Comparison of ENCODE assay signal across 1 cellular context in the genomic region with DNA sequence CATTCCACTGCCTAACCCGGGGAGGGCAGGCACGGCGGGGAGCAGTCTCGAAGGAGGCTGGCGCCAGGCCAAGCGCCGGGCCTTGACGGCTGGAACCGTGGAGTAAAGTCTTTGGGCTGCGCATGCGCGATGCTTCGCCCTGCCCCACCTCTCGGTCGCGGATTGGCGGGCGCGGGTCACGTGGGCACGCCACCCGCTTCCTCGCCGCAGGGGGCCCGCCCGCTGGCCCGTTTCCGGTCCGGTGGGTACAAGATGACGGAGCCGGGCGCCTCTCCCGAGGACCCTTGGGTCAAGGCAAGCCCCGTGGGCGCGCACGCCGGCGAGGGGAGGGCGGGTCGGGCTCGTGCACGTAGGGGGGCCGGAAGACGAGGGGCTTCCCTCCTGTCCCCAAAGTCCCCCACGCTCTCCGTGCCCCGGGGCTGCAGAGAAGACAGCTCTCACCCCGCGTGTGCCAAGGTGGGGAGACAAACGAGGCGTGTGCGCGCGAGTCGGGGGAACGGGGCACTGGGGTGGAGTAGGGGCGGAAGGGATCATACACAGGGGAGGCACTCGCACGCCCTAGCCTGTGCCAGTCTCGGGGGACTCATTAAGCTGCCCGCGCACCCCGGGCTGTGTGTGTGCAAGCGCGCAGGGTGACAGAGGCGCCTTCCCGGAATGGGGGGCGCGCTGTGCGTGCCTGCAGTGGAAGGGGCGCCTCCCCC.
TF ChIP-seq lines count a peak whose summit lies in the region.

Gene MLX (plus strand): TSS at position 228 of the 701 bp plus-strand sequence. CDS start 25 bp downstream, at position 253.

TF ChIP-seq in HepG2, 621 proteins besides CTCF, POLR2A, EP300 and RAD21 (continued from another document and continues in another):
- TF ChIP-seq, protein P1, sequence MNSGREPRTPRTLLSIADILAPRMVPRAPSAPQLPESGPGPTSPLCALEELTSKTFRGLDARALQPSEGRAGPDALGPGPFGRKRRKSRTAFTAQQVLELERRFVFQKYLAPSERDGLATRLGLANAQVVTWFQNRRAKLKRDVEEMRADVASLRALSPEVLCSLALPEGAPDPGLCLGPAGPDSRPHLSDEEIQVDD (CRISPR knock-in tag; IDR thresholded peaks at IDR 0.05; ENCODE audit: borderline replicate concordance) = no peak
- TF ChIP-seq MXI1 (IDR thresholded peaks at IDR 0.05; ENCODE audit: borderline replicate concordance, low read depth, low read length) (peak; percentile 72; the same call in 1 of the 3 replicates), MEF2D (CRISPR knock-in tag; IDR thresholded peaks at IDR 0.05) (no peak; the same call in 1 of the 2 replicates), RARG (CRISPR knock-in tag; IDR thresholded peaks at IDR 0.05; ENCODE audit: low read depth) (peak; percentile 30; the same call in 1 of the 2 replicates), SP2 (CRISPR knock-in tag; IDR thresholded peaks at IDR 0.05) (peak; percentile 66), TAF1 (CRISPR knock-in tag; IDR thresholded peaks at IDR 0.05) (peak; percentile 84; the same call in 1 of the 2 replicates), LCORL (IDR thresholded peaks at IDR 0.05) (no peak), LCORL (CRISPR knock-in tag; IDR thresholded peaks at IDR 0.05) (peak; percentile 90), ZNF367 (CRISPR knock-in tag; IDR thresholded peaks at IDR 0.05; ENCODE audit: borderline replicate concordance) (no peak), ZNF7 (CRISPR knock-in tag; IDR thresholded peaks at IDR 0.05) (no peak), ZNF225 (CRISPR knock-in tag; IDR thresholded peaks at IDR 0.05) (0 out of 2 replicates have a peak, but pooled peaks have one; percentile 12), ZNF343 (CRISPR knock-in tag; IDR thresholded peaks at IDR 0.05) (no peak; the same call in none of the 2 replicates), CENPX (CRISPR knock-in tag; IDR thresholded peaks at IDR 0.05) (no peak), PAX8 (CRISPR knock-in tag; IDR thresholded peaks at IDR 0.05; ENCODE audit: borderline replicate concordance) (peak; percentile 77; the same call in 1 of the 2 replicates), SNAI1 (CRISPR knock-in tag; IDR thresholded peaks at IDR 0.05; ENCODE audit: borderline replicate concordance) (peak; percentile 72; the same call in 1 of the 2 replicates), U2AF2 (IDR thresholded peaks at IDR 0.05; ENCODE audit: low read depth, low read length) (no peak), ARID2 (CRISPR knock-in tag; IDR thresholded peaks at IDR 0.05; ENCODE audit: borderline replicate concordance) (peak; percentile 97), ZNF713 (CRISPR knock-in tag; IDR thresholded peaks at IDR 0.05) (no peak; the same call in 1 of the 2 replicates), GATAD1 (CRISPR knock-in tag; IDR thresholded peaks at IDR 0.05) (peak; percentile 86), GATAD2A (CRISPR knock-in tag; IDR thresholded peaks at IDR 0.05) (peak; percentile 60), ZNF124 (CRISPR knock-in tag; IDR thresholded peaks at IDR 0.05) (0 out of 2 replicates have a peak, but pooled peaks have one; percentile 77), XRCC5 (optimal IDR thresholded peaks at IDR 0.05; ENCODE audit: low read length) (no peak), ZNF121 (CRISPR knock-in tag; IDR thresholded peaks at IDR 0.05) (peak; percentile 80; the same call in 1 of the 2 replicates), RBM39 (IDR thresholded peaks at IDR 0.05; ENCODE audit: low read depth, low read length, poor library complexity, severe bottlenecking) (peak; percentile 94), PHF21A (CRISPR knock-in tag; IDR thresholded peaks at IDR 0.05) (peak; percentile 87), ZNF737 (CRISPR knock-in tag; IDR thresholded peaks at IDR 0.05; ENCODE audit: borderline replicate concordance) (peak; percentile 4; the same call in 1 of the 2 replicates), BORCS8-MEF2B (CRISPR knock-in tag; IDR thresholded peaks at IDR 0.05) (peak; percentile 98), SRY (CRISPR knock-in tag; IDR thresholded peaks at IDR 0.05) (0 out of 2 replicates have a peak, but pooled peaks have one; percentile 82), ZNF563 (CRISPR knock-in tag; IDR thresholded peaks at IDR 0.05) (peak; percentile 51; the same call in 1 of the 2 replicates), CHD2 (IDR thresholded peaks at IDR 0.05; ENCODE audit: low read depth, low read length) (peak; percentile 11; the same call in 1 of the 2 replicates), ZKSCAN8 (CRISPR knock-in tag; IDR thresholded peaks at IDR 0.05; ENCODE audit: borderline replicate concordance) (peak; percentile 14; the same call in 1 of the 2 replicates), ZNF543 (CRISPR knock-in tag; IDR thresholded peaks at IDR 0.05) (peak; percentile 97; the same call in 1 of the 2 replicates), MED13 (CRISPR knock-in tag; IDR thresholded peaks at IDR 0.05) (no peak; the same call in 1 of the 2 replicates), NFKB2 (CRISPR knock-in tag; IDR thresholded peaks at IDR 0.05; ENCODE audit: borderline replicate concordance) (peak; percentile 38; the same call in 1 of the 2 replicates), ZNF562 (CRISPR knock-in tag; IDR thresholded peaks at IDR 0.05; ENCODE audit: borderline replicate concordance) (no peak), RFX5 (IDR thresholded peaks at IDR 0.05; ENCODE audit: low read depth, low read length) (no peak), NFIC (IDR thresholded peaks at IDR 0.05; ENCODE audit: low read length) (peak; percentile 64; the same call in 1 of the 2 replicates), SP4 (CRISPR knock-in tag; IDR thresholded peaks at IDR 0.05) (0 out of 2 replicates have a peak, but pooled peaks have one; percentile 66)
- TF ChIP-seq, protein P2, sequence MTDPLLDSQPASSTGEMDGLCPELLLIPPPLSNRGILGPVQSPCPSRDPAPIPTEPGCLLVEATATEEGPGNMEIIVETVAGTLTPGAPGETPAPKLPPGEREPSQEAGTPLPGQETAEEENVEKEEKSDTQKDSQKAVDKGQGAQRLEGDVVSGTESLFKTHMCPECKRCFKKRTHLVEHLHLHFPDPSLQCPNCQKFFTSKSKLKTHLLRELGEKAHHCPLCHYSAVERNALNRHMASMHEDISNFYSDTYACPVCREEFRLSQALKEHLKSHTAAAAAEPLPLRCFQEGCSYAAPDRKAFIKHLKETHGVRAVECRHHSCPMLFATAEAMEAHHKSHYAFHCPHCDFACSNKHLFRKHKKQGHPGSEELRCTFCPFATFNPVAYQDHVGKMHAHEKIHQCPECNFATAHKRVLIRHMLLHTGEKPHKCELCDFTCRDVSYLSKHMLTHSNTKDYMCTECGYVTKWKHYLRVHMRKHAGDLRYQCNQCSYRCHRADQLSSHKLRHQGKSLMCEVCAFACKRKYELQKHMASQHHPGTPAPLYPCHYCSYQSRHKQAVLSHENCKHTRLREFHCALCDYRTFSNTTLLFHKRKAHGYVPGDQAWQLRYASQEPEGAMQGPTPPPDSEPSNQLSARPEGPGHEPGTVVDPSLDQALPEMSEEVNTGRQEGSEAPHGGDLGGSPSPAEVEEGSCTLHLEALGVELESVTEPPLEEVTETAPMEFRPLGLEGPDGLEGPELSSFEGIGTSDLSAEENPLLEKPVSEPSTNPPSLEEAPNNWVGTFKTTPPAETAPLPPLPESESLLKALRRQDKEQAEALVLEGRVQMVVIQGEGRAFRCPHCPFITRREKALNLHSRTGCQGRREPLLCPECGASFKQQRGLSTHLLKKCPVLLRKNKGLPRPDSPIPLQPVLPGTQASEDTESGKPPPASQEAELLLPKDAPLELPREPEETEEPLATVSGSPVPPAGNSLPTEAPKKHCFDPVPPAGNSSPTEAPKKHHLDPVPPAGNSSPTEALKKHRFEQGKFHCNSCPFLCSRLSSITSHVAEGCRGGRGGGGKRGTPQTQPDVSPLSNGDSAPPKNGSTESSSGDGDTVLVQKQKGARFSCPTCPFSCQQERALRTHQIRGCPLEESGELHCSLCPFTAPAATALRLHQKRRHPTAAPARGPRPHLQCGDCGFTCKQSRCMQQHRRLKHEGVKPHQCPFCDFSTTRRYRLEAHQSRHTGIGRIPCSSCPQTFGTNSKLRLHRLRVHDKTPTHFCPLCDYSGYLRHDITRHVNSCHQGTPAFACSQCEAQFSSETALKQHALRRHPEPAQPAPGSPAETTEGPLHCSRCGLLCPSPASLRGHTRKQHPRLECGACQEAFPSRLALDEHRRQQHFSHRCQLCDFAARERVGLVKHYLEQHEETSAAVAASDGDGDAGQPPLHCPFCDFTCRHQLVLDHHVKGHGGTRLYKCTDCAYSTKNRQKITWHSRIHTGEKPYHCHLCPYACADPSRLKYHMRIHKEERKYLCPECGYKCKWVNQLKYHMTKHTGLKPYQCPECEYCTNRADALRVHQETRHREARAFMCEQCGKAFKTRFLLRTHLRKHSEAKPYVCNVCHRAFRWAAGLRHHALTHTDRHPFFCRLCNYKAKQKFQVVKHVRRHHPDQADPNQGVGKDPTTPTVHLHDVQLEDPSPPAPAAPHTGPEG (CRISPR knock-in tag; IDR thresholded peaks at IDR 0.05) = no peak; the same call in 1 of the 2 replicates
- TF ChIP-seq, protein P3, sequence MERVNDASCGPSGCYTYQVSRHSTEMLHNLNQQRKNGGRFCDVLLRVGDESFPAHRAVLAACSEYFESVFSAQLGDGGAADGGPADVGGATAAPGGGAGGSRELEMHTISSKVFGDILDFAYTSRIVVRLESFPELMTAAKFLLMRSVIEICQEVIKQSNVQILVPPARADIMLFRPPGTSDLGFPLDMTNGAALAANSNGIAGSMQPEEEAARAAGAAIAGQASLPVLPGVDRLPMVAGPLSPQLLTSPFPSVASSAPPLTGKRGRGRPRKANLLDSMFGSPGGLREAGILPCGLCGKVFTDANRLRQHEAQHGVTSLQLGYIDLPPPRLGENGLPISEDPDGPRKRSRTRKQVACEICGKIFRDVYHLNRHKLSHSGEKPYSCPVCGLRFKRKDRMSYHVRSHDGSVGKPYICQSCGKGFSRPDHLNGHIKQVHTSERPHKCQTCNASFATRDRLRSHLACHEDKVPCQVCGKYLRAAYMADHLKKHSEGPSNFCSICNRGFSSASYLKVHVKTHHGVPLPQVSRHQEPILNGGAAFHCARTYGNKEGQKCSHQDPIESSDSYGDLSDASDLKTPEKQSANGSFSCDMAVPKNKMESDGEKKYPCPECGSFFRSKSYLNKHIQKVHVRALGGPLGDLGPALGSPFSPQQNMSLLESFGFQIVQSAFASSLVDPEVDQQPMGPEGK (CRISPR knock-in tag; IDR thresholded peaks at IDR 0.05) = peak; percentile 74; the same call in 1 of the 2 replicates
- TF ChIP-seq, protein P4, sequence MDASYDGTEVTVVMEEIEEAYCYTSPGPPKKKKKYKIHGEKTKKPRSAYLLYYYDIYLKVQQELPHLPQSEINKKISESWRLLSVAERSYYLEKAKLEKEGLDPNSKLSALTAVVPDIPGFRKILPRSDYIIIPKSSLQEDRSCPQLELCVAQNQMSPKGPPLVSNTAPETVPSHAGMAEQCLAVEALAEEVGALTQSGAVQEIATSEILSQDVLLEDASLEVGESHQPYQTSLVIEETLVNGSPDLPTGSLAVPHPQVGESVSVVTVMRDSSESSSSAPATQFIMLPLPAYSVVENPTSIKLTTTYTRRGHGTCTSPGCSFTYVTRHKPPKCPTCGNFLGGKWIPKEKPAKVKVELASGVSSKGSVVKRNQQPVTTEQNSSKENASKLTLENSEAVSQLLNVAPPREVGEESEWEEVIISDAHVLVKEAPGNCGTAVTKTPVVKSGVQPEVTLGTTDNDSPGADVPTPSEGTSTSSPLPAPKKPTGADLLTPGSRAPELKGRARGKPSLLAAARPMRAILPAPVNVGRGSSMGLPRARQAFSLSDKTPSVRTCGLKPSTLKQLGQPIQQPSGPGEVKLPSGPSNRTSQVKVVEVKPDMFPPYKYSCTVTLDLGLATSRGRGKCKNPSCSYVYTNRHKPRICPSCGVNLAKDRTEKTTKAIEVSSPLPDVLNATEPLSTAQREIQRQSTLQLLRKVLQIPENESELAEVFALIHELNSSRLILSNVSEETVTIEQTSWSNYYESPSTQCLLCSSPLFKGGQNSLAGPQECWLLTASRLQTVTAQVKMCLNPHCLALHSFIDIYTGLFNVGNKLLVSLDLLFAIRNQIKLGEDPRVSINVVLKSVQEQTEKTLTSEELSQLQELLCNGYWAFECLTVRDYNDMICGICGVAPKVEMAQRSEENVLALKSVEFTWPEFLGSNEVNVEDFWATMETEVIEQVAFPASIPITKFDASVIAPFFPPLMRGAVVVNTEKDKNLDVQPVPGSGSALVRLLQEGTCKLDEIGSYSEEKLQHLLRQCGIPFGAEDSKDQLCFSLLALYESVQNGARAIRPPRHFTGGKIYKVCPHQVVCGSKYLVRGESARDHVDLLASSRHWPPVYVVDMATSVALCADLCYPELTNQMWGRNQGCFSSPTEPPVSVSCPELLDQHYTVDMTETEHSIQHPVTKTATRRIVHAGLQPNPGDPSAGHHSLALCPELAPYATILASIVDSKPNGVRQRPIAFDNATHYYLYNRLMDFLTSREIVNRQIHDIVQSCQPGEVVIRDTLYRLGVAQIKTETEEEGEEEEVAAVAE (CRISPR knock-in tag; IDR thresholded peaks at IDR 0.05; ENCODE audit: borderline replicate concordance) = peak; percentile 61; the same call in 1 of the 2 replicates
- TF ChIP-seq, protein P5, sequence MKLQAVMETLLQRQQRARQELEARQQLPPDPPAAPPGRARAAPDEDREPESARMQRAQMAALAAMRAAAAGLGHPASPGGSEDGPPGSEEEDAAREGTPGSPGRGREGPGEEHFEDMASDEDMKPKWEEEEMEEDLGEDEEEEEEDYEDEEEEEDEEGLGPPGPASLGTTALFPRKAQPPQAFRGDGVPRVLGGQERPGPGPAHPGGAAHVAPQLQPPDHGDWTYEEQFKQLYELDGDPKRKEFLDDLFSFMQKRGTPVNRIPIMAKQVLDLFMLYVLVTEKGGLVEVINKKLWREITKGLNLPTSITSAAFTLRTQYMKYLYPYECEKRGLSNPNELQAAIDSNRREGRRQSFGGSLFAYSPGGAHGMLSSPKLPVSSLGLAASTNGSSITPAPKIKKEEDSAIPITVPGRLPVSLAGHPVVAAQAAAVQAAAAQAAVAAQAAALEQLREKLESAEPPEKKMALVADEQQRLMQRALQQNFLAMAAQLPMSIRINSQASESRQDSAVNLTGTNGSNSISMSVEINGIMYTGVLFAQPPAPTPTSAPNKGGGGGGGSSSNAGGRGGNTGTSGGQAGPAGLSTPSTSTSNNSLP (IDR thresholded peaks at IDR 0.05; ENCODE audit: low read depth, low read length) = no peak
- TF ChIP-seq, protein P6, sequence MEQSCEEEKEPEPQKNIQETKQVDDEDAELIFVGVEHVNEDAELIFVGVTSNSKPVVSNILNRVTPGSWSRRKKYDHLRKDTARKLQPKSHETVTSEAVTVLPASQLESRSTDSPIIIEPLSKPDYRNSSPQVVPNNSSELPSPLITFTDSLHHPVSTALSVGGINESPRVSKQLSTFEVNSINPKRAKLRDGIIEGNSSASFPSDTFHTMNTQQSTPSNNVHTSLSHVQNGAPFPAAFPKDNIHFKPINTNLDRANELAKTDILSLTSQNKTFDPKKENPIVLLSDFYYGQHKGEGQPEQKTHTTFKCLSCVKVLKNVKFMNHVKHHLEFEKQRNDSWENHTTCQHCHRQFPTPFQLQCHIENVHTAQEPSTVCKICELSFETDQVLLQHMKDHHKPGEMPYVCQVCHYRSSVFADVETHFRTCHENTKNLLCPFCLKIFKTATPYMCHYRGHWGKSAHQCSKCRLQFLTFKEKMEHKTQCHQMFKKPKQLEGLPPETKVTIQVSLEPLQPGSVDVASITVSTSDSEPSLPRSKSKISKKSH (CRISPR knock-in tag; IDR thresholded peaks at IDR 0.05; ENCODE audit: borderline replicate concordance) = peak; percentile 31; the same call in 1 of the 2 replicates
